ENCODE assay signal across 21 cellular contexts in the genomic region with DNA sequence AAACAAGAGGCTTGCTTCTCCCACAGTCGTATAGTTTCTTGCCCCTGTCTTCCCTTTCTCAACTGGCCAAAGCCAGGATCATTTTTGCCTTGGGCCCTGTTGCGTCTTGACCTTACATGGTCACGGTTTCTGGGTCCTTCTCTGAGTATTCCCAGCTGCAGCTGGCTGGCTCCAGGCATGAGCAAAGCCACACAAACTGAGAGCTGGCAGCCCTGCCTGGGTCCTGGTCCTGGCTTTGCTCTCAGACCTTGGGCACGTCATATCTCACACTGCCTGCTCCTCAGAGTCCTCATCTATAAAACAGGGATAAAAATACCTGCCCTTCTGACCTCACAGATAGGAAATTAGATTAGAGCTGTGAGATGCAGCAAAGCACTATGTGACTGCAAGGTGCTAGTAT.
DNase-seq lines count a peak whose midpoint lies in the region; ATAC-seq and TF ChIP-seq lines count a peak whose summit lies in the region.
"Had no signal": no experiment of that assay in that cellular context is flagged by ENCODE, and none has a peak within 500 bp of the region (broad histone marks: within the 10 kb centered on the region; RNA-seq: fewer than 3 reads in every experiment).

No MANE protein-coding gene starts in this region.

- no peak for TF ChIP-seq CTCF in sigmoid colon (IDR thresholded peaks at IDR 0.05)
- no peak for TF ChIP-seq CTCF in omental fat pad (IDR thresholded peaks at IDR 0.05)

- intact Hi-C loops in left ventricle myocardium superior (cut with micrococcal nuclease) (no loop called here), Right ventricle myocardium inferior (cut with DNase I) (no loop called here), sigmoid colon (cut with DNase I) (loop anchor here (2.0 kb wide), 1 partner anchor 17 kb away; no protein-coding TSS in a partner anchor)

- 59 to 65% methylated on average over 4 of the region's 4 CpGs for WGBS in sigmoid colon, 2 donors

- DNase-seq in left ventricle myocardium superior (no peak), Right ventricle myocardium inferior (ENCODE audit: missing footprints) (no peak), mucosa of gallbladder (ENCODE audit: low spot score) (peak; percentile 28), sigmoid colon (peak; percentile 93), NCI-H446 (lab: John Stamatoyannopoulos, UW) (no peak), A172 (ENCODE audit: low spot score) (no peak), omental fat pad (ENCODE audit: low spot score) (no peak)
- DNase-seq: ACHN; BE2C; C1 segment of cervical spinal cord; CD4-positive, CD25-positive, alpha-beta regulatory T cell; CD8-positive, alpha-beta memory T cell; COR-L47; DMS 273 treated with DMSO at 0.1 percent for 48 hours; DMS53; DND-41; EL; GM23248 had no signal

- H3K27me3 ChIP-seq in sigmoid colon: no peaks in the 10 kb centered on the region
- H3K27me3 ChIP-seq: BE2C had no signal

- no peak overlapping the region for H3K4me3 ChIP-seq in sigmoid colon
- H3K4me3 ChIP-seq: GM12878, GM23248, HAP-1 had no signal

- ATAC-seq in left ventricle myocardium superior (peak; percentile 34), Right ventricle myocardium inferior (no peak), omental fat pad (ENCODE audit: low FRiP score) (no peak)
- ATAC-seq: GM12878 had no signal

- H3K9me3 ChIP-seq in sigmoid colon: no peaks in the 10 kb centered on the region
- H3K9me3 ChIP-seq: BE2C, HAP-1 had no signal

- TF ChIP-seq POLR2A in sigmoid colon (IDR thresholded peaks at IDR 0.05): no peak

- peaks cover 0 to 48% (median 39%) of the 10 kb centered on the region in 4 donors for H3K4me1 ChIP-seq in sigmoid colon
- H3K4me1 ChIP-seq: BE2C, HAP-1 had no signal

- H3K36me3 ChIP-seq in sigmoid colon: no peaks in the 10 kb centered on the region
- H3K36me3 ChIP-seq: BE2C, HAP-1 had no signal

- H3K27ac ChIP-seq in sigmoid colon: peak overlapping the region in 3 of 4 donors; percentile 73 to 88 (median 86)
- H3K27ac ChIP-seq: GM23248, HL-60 had no signal

- TF ChIP-seq EP300 in sigmoid colon (IDR thresholded peaks at IDR 0.05): peak; percentile 65 to 95 (median 82)

Comparison
In these comparisons a context has a peak if more than half of its experiments do, and no peak if none do; other contexts are left out.
1. DNase-seq: peak in mucosa of gallbladder (single experiment) and sigmoid colon (single experiment); none in left ventricle myocardium superior (single experiment), Right ventricle myocardium inferior (single experiment), NCI-H446 (0 of 2), A172 (single experiment) and omental fat pad (single experiment).